ENCODE assay signal across 8 cellular contexts in genomic region chr19:49876422-49877019, GRCh38. TPM values are rescaled to one million over a fixed set of nuclear protein-coding genes. Genes with fewer than 3 reads are reported as not detected.
A peak's percentile ranks its signal among the peaks of the same experiment; 100 is the strongest.
DNase-seq lines count a peak whose midpoint lies in the region; ATAC-seq and TF ChIP-seq lines count a peak whose summit lies in the region.

No MANE protein-coding gene starts in this region.

- H3K18ac ChIP-seq in neuronal stem cell (ENCODE audit: low read length): peak overlapping the region; percentile 99

- no peak overlapping the region for H4K8ac ChIP-seq in neuronal stem cell (ENCODE audit: low read depth, low read length)

- peak overlapping the region; percentile 52 for H2BK120ac ChIP-seq in neuronal stem cell (ENCODE audit: low read depth, low read length)

- H3K4me2 ChIP-seq in neuronal stem cell (ENCODE audit: insufficient read depth, low read length, poor library complexity, severe bottlenecking): peak overlapping the region; percentile 80

- H2BK5ac ChIP-seq in neuronal stem cell (ENCODE audit: low read length): peak overlapping the region; percentile 96

- DNase-seq in ELR (ENCODE audit: low read depth) (peak; percentile 98), H7 (peak; percentile 91), MG63 (peak; percentile 95), foreskin keratinocyte (peak; percentile 91 to 97), neuronal stem cell (ENCODE audit: low spot score) (peak; percentile 98)
- DNase-seq in activated effector memory CD4-positive, alpha-beta T cell treated with anti-CD3 and anti-CD28 coated beads, Interleukin-2, amount 50 U/mL, for 16 hours: peak; percentile 99

- H3K9me3 ChIP-seq in MG63: no peaks in the 10 kb centered on the region
- no peaks in the 10 kb centered on the region for H3K9me3 ChIP-seq in neuronal stem cell (replicated peaks in 1 of 2; ENCODE audit: control insufficient read depth in 2 of 2, insufficient read depth in 1 of 2, low read depth in 1 of 2, low read length in 2 of 2)

- peak overlapping the region; percentile 38 for H4K91ac ChIP-seq in neuronal stem cell (ENCODE audit: low read depth, low read length, poor library complexity)

- TF ChIP-seq CTCF in foreskin keratinocyte (conservative IDR thresholded peaks at IDR 0.05) (no peak), subcutaneous adipose tissue (IDR thresholded peaks at IDR 0.05; ENCODE audit: low read depth) (peak; percentile 67)

- peak overlapping the region; percentile 100 for H3K9ac ChIP-seq in neuronal stem cell (ENCODE audit: low read depth, low read length, poor library complexity)

- H3K79me1 ChIP-seq in neuronal stem cell (ENCODE audit: low read depth, low read length): peaks cover 15% of the 10 kb centered on the region

- H3K36me3 ChIP-seq in H7 (replicated peaks; ENCODE audit: control insufficient read depth, insufficient read depth, low read length) (peaks cover 22% of the 10 kb centered on the region), MG63 (peaks cover 55% of the 10 kb centered on the region), neuronal stem cell (replicated peaks in 1 of 2; ENCODE audit: control insufficient read depth in 2 of 2, insufficient read depth in 2 of 2, low read length in 2 of 2) (peaks cover 25 to 26% of the 10 kb centered on the region in 2 donors)

- ATAC-seq in foreskin keratinocyte: peak; percentile 50

- H3K4me3 ChIP-seq in H7 (ENCODE audit: insufficient read depth, low read depth, low read length) (peak overlapping the region; percentile 99), MG63 (peak overlapping the region; percentile 98), neuronal stem cell (ENCODE audit: low read length in 2 of 2) (peak overlapping the region; percentile 86 to 93)

- peak overlapping the region; percentile 9 for H2AK5ac ChIP-seq in neuronal stem cell (ENCODE audit: low read depth, low read length)

- peak overlapping the region; percentile 92 for H3K14ac ChIP-seq in neuronal stem cell (ENCODE audit: low read length)

- peak overlapping the region; percentile 94 for H3K27ac ChIP-seq in foreskin keratinocyte
- H3K27ac ChIP-seq in neuronal stem cell (replicated peaks; ENCODE audit: low read length): peak overlapping the region; percentile 94

- H3K27me3 ChIP-seq in H7 (ENCODE audit: control insufficient read depth, insufficient read depth, low read length): no peaks in the 10 kb centered on the region
- no peaks in the 10 kb centered on the region for H3K27me3 ChIP-seq in MG63
- no peaks in the 10 kb centered on the region for H3K27me3 ChIP-seq in foreskin keratinocyte
- H3K27me3 ChIP-seq in neuronal stem cell (ENCODE audit: control insufficient read depth in 3 of 3, insufficient read depth in 3 of 3, low read depth in 1 of 3, low read length in 3 of 3): no peaks in the 10 kb centered on the region

- H3K23ac ChIP-seq in neuronal stem cell (ENCODE audit: low read depth, low read length, poor library complexity): peak overlapping the region; percentile 98

- peak overlapping the region; percentile 93 for H2AFZ ChIP-seq in neuronal stem cell (ENCODE audit: low read length)

- WGBS in neuronal stem cell (ENCODE audit: extremely low coverage in 2 of 2, insufficient read length in 2 of 2, insufficient replicate concordance in 1 of 2), 2 donors: no CpG with 5 or more reads among the region's 46 CpGs

- peak overlapping the region; percentile 60 for H2BK15ac ChIP-seq in neuronal stem cell (ENCODE audit: low read length)

- no peak overlapping the region for H2BK12ac ChIP-seq in neuronal stem cell (ENCODE audit: low read length)

- peak; percentile 64 for TF ChIP-seq POLR2A in Raji (IDR thresholded peaks at IDR 0.05; ENCODE audit: insufficient read depth, low read depth, low read length)

- H3K4ac ChIP-seq in neuronal stem cell (ENCODE audit: low read length): peak overlapping the region; percentile 27

- peaks cover 6% of the 10 kb centered on the region for H3K4me1 ChIP-seq in foreskin keratinocyte
- peaks cover 10 to 12% of the 10 kb centered on the region in 2 donors for H3K4me1 ChIP-seq in neuronal stem cell (ENCODE audit: control insufficient read depth in 2 of 2, insufficient read depth in 1 of 2, low read depth in 1 of 2, low read length in 2 of 2)

RNA-seq across cellular contexts. Expression of gene AKT1S1, which starts 0.6 kb away (rescaled TPM):
- 7.2 and 12.9 TPM in 2 replicates for total RNA-seq in H7 (2014; rRNA removed; shearing (Covaris generic))
- total RNA-seq in MG63 (2014; rRNA removed; shearing (Covaris generic); ENCODE audit: low replicate concordance): 12.1 and 16.5 TPM in 2 replicates
- total RNA-seq in foreskin keratinocyte (20.8 and 22.5 TPM in 2 replicates), subcutaneous adipose tissue (10 to 100 TPM in 2 of 4 donors, 1 to 10 TPM in 2; 5.5 to 20.3 (median 9.1) TPM)
- 75.0 and 75.6 TPM in 2 replicates for polyA plus RNA-seq in foreskin keratinocyte
- 45.3 TPM for polyA plus RNA-seq in neuronal stem cell (2013, experiment 1 of 2)
- polyA plus RNA-seq in neuronal stem cell (2013, experiment 2 of 2): 42.9 TPM

RNA-seq across cellular contexts. Expression of gene TBC1D17, which starts 1.0 kb away (rescaled TPM):
- total RNA-seq in H7 (2014; rRNA removed; shearing (Covaris generic)): 10.2 and 12.6 TPM in 2 replicates
- 5.2 and 11.5 TPM in 2 replicates for total RNA-seq in MG63 (2014; rRNA removed; shearing (Covaris generic); ENCODE audit: low replicate concordance)
- total RNA-seq in foreskin keratinocyte (12.4 and 14.7 TPM in 2 replicates), subcutaneous adipose tissue (10 to 100 TPM; 19.2 to 60.8 (median 29.1) TPM)
- 20.5 and 27.4 TPM in 2 replicates for polyA plus RNA-seq in foreskin keratinocyte
- polyA plus RNA-seq in neuronal stem cell (2013, experiment 1 of 2): 29.5 TPM
- polyA plus RNA-seq in neuronal stem cell (2013, experiment 2 of 2): 29.9 TPM

RNA-seq across cellular contexts. Expression of gene PNKP, which starts 9.1 kb away (rescaled TPM):
- 76.2 and 94.7 TPM in 2 replicates for total RNA-seq in H7 (2014; rRNA removed; shearing (Covaris generic))
- total RNA-seq in MG63 (2014; rRNA removed; shearing (Covaris generic); ENCODE audit: low replicate concordance): 29.4 and 46.4 TPM in 2 replicates
- total RNA-seq in foreskin keratinocyte (56.4 and 57.6 TPM in 2 replicates), subcutaneous adipose tissue (10 to 100 TPM; 25.9 to 48.0 (median 38.7) TPM)
- 51.5 and 55.9 TPM in 2 replicates for polyA plus RNA-seq in foreskin keratinocyte
- 56.3 TPM for polyA plus RNA-seq in neuronal stem cell (2013, experiment 1 of 2)
- 62.9 TPM for polyA plus RNA-seq in neuronal stem cell (2013, experiment 2 of 2)

RNA-seq across cellular contexts. Expression of gene IL4I1, which starts 20.2 kb away (rescaled TPM):
- total RNA-seq in H7 (2014; rRNA removed; shearing (Covaris generic)): 0.59 and 0.73 TPM in 2 replicates
- 3.6 TPM in 1 of 2 replicates, not detected in the other for total RNA-seq in MG63 (2014; rRNA removed; shearing (Covaris generic); ENCODE audit: low replicate concordance)
- total RNA-seq in foreskin keratinocyte (0.44 and 0.46 TPM in 2 replicates), subcutaneous adipose tissue (1 to 10 TPM in 1 of 4 donors, under 1 TPM in 1, not detected in 2; 0.22 to 9.3 TPM)
- polyA plus RNA-seq in foreskin keratinocyte: 0.26 and 0.28 TPM in 2 replicates
- 0.28 TPM for polyA plus RNA-seq in neuronal stem cell (2013, experiment 1 of 2)
- polyA plus RNA-seq in neuronal stem cell (2013, experiment 2 of 2): 0.26 TPM

RNA-seq across cellular contexts. Expression of gene PTOV1, which starts 25.6 kb away (rescaled TPM):
- 205 and 219 TPM in 2 replicates for total RNA-seq in H7 (2014; rRNA removed; shearing (Covaris generic))
- 45.1 and 96.1 TPM in 2 replicates for total RNA-seq in MG63 (2014; rRNA removed; shearing (Covaris generic); ENCODE audit: low replicate concordance)
- total RNA-seq in foreskin keratinocyte (77.3 and 92.2 TPM in 2 replicates), subcutaneous adipose tissue (10 to 100 TPM; 39.3 to 65.9 (median 44.2) TPM)
- polyA plus RNA-seq in foreskin keratinocyte: 99.5 and 116 TPM in 2 replicates
- 316 TPM for polyA plus RNA-seq in neuronal stem cell (2013, experiment 1 of 2)
- polyA plus RNA-seq in neuronal stem cell (2013, experiment 2 of 2): 321 TPM

Comparison
In these comparisons a context has a peak if more than half of its experiments do, and no peak if none do; other contexts are left out.
1. Peak in every context shown above with its lines: DNase-seq, ATAC-seq, H3K4me3 ChIP-seq and H3K27ac ChIP-seq.